Comparison of ENCODE assay signal across 12 cellular contexts in genomic region chr9:79662553-79662956, GRCh38.
DNase-seq lines count a peak whose midpoint lies in the region; ATAC-seq, FAIRE-seq and TF ChIP-seq lines count a peak whose summit lies in the region.
"Had no signal": no experiment of that assay in that cellular context is flagged by ENCODE, and none has a peak within 500 bp of the region (broad histone marks: within the 10 kb centered on the region; RNA-seq: fewer than 3 reads in every experiment).

No MANE protein-coding gene starts in this region.

- H3K9ac ChIP-seq in BLaER1, result no peak overlapping the region

- H3K4me3 ChIP-seq in BLaER1 (no peak overlapping the region), HFF-Myc (replicated peaks; ENCODE audit: low read depth, low read length) (no peak overlapping the region)
- H3K4me3 ChIP-seq: thoracic aorta had no signal

- H3K27ac ChIP-seq in BLaER1, result no peak overlapping the region
- H3K27ac ChIP-seq: thoracic aorta had no signal

- FAIRE-seq in GM12891 (lab: Jason Lieb, UNC), result no peak

- H3K4me2 ChIP-seq in BLaER1, result 0 out of 2 replicates have a peak overlapping the region, but pooled peaks have one; percentile 27

- H3K4me1 ChIP-seq in BLaER1, result peaks cover 38% of the 10 kb centered on the region

- peaks cover 0 to 15% of the 10 kb centered on the region in 2 donors for H3K36me3 Mint-ChIP-seq in naive B cell

- no peaks in the 10 kb centered on the region for H3K27me3 ChIP-seq in BLaER1
- H3K27me3 ChIP-seq: heart left ventricle had no signal

- no peak for TF ChIP-seq POLR2A in GM12891 (IDR thresholded peaks at IDR 0.05; ENCODE audit: low read depth, low read length)

- H3K9me3 ChIP-seq in BLaER1, result no peaks in the 10 kb centered on the region
- H3K9me3 ChIP-seq: heart left ventricle, thoracic aorta had no signal

- DNase-seq in HFF-Myc (ENCODE audit: extremely low read depth, low read depth), result peak; percentile 64
- peak; percentile 31 for DNase-seq in central memory CD4-positive, alpha-beta T cell
- no peak for DNase-seq in naive B cell
- no peak for DNase-seq in GM12891 (ENCODE audit: insufficient read length, low spot score)
- no peak for DNase-seq in H4 (ENCODE audit: low spot score)
- DNase-seq in SW480 (ENCODE audit: low spot score), result no peak
- DNase-seq: activated T-cell treated with anti-CD3 and anti-CD28 coated beads for 4 hours, COR-L47, heart left ventricle had no signal

- no peak for TF ChIP-seq CTCF in HFF-Myc (IDR thresholded peaks at IDR 0.05; ENCODE audit: low read depth, low read length, missing control alignments)

- no peak overlapping the region for H3K4me3 Mint-ChIP-seq in naive B cell

- peak overlapping the region in 4 of 6 donors; percentile 29 to 84 (median 68) for H3K27ac Mint-ChIP-seq in naive B cell

- no peaks in the 10 kb centered on the region for H3K27me3 Mint-ChIP-seq in naive B cell

- H3K9me3 Mint-ChIP-seq in naive B cell, result no peaks in the 10 kb centered on the region

- H3K4me1 Mint-ChIP-seq in naive B cell, result peaks cover 18 to 29% (median 27%) of the 10 kb centered on the region in 3 donors

- peaks cover 83% of the 10 kb centered on the region for H4K20me1 ChIP-seq in BLaER1

- no peak for ATAC-seq in naive B cell (ENCODE audit: low read depth in 2 of 2)
- ATAC-seq in GM18873 (IDR thresholded peaks at IDR 0.05; ENCODE audit: low FRiP score, unreplicated experiment), result no peak

- peaks cover 75% of the 10 kb centered on the region for H3K36me3 ChIP-seq in BLaER1
- H3K36me3 ChIP-seq: heart left ventricle, thoracic aorta had no signal

TF ChIP-seq in GM12891, 5 proteins besides CTCF, POLR2A, EP300 and RAD21:
- no peak for TF ChIP-seq POLR2AphosphoS5 (IDR thresholded peaks at IDR 0.05; ENCODE audit: low read depth, low read length)
- no peak for TF ChIP-seq PAX5 (IDR thresholded peaks at IDR 0.05; ENCODE audit: insufficient read depth, low read length, severe bottlenecking)
- TF ChIP-seq TAF1 (IDR thresholded peaks at IDR 0.05; ENCODE audit: low read depth, low read length), result no peak
- no peak for TF ChIP-seq POU2F2 (IDR thresholded peaks at IDR 0.05; ENCODE audit: low read depth, low read length)
- no peak for TF ChIP-seq SPI1 (IDR thresholded peaks at IDR 0.05; ENCODE audit: low read depth, low read length)

Comparison
In these comparisons a context has a peak if more than half of its experiments do, and no peak if none do; other contexts are left out.
1. DNase-seq: peak in HFF-Myc (single experiment) and central memory CD4-positive, alpha-beta T cell (single experiment); none in naive B cell (single experiment), GM12891 (single experiment), H4 (single experiment) and SW480 (single experiment).